ENCODE assay signal across 8 cellular contexts in genomic region chrX:101408530-101408836, GRCh38. TPM values are rescaled to one million over a fixed set of nuclear protein-coding genes. Genes with fewer than 3 reads are reported as not detected.
A peak's percentile ranks its signal among the peaks of the same experiment; 100 is the strongest.
DNase-seq lines count a peak whose midpoint lies in the region; ATAC-seq and TF ChIP-seq lines count a peak whose summit lies in the region.

No MANE protein-coding gene starts in this region.

- peak overlapping the region; percentile 97 for H3K27ac Mint-ChIP-seq in CD4-positive, alpha-beta T cell

- POLR2A ChIA-PET in CD4-positive, alpha-beta T cell (lab: Charles Lee) = interaction anchor here (0.9 kb wide), 1 partner anchor 523 kb away, joined by 3 read pairs; the partner anchor contains the start of gene ZMAT1

- H3K36me3 ChIP-seq in brain microvascular endothelial cell (replicated peaks) (no peaks in the 10 kb centered on the region), mesodermal cell (ENCODE audit: control insufficient read depth, insufficient read depth, low read length) (peaks cover 22% of the 10 kb centered on the region)

- H3K4me1 ChIP-seq in mesodermal cell (ENCODE audit: control insufficient read depth, insufficient read depth, low read length, poor library complexity, severe bottlenecking) = no peaks in the 10 kb centered on the region

- H3K27ac ChIP-seq in CD4-positive, alpha-beta T cell (ENCODE audit: low read depth, low read length) = peak overlapping the region; percentile 92
- peak overlapping the region; percentile 99 for H3K27ac ChIP-seq in brain microvascular endothelial cell
- peak overlapping the region; percentile 98 for H3K27ac ChIP-seq in mesodermal cell (ENCODE audit: low read depth, low read length, severe bottlenecking)

- peak overlapping the region; percentile 97 for H3K4me3 Mint-ChIP-seq in CD4-positive, alpha-beta T cell

- no peaks in the 10 kb centered on the region for H3K9me3 Mint-ChIP-seq in CD4-positive, alpha-beta T cell

- 0% methylated on average over 1 of the region's 8 CpGs; no CpG with 5 or more reads in 1 of the 2 experiments for WGBS in mesodermal cell (ENCODE audit: insufficient coverage in 2 of 2), 2 experiments

- H3K27me3 Mint-ChIP-seq in CD4-positive, alpha-beta T cell = no peaks in the 10 kb centered on the region

- no peaks in the 10 kb centered on the region for H3K27me3 ChIP-seq in CD4-positive, alpha-beta T cell (ENCODE audit: control insufficient read depth, insufficient read depth, low read length)
- H3K27me3 ChIP-seq in brain microvascular endothelial cell (replicated peaks) = no peaks in the 10 kb centered on the region

- H3K9me3 ChIP-seq in CD4-positive, alpha-beta T cell (ENCODE audit: control insufficient read depth, low read length) = no peaks in the 10 kb centered on the region
- H3K9me3 ChIP-seq in mesodermal cell (ENCODE audit: control insufficient read depth, low read length) = no peaks in the 10 kb centered on the region

- H3K36me3 Mint-ChIP-seq in CD4-positive, alpha-beta T cell (ENCODE audit: low read depth) = peaks cover 41% of the 10 kb centered on the region

- ATAC-seq in CD4-positive, alpha-beta T cell (ENCODE audit: poor library complexity) = peak; percentile 12
- ATAC-seq in HG03108 (IDR thresholded peaks at IDR 0.05; ENCODE audit: unreplicated experiment) = peak; percentile 15
- ATAC-seq in GM21515 (IDR thresholded peaks at IDR 0.05; ENCODE audit: unreplicated experiment) = no peak
- ATAC-seq in GM18858 (IDR thresholded peaks at IDR 0.05; ENCODE audit: unreplicated experiment) = no peak

- CTCF ChIA-PET in CD4-positive, alpha-beta T cell (lab: Charles Lee) = no interaction called here

- H3K4me1 Mint-ChIP-seq in CD4-positive, alpha-beta T cell (ENCODE audit: low read depth) = peaks cover 45% of the 10 kb centered on the region

- intact Hi-C loops in CD4-positive, alpha-beta T cell (cut with DNase I, micrococcal nuclease) = loop anchor here (1.0 to 10.0 kb wide), 4 partner anchors 18 to 1196 kb away; partner anchors contain the start of genes CENPI (in 1 of the 2) and TIMM8A (in 1 of the 2)

- no peak for TF ChIP-seq CTCF in CD4-positive, alpha-beta T cell (IDR thresholded peaks at IDR 0.05)
- TF ChIP-seq CTCF in brain microvascular endothelial cell (IDR thresholded peaks at IDR 0.05; ENCODE audit: low read depth, low read length, missing control alignments) = no peak

- no peak for DNase-seq in CD4-positive, alpha-beta T cell
- DNase-seq in brain microvascular endothelial cell = no peak
- DNase-seq in DMS 273 treated with DMSO at 0.1 percent for 48 hours (lab: John Stamatoyannopoulos, UW) = no peak
- DNase-seq in KG1 (lab: John Stamatoyannopoulos, UW) = no peak

- in situ Hi-C loops in brain microvascular endothelial cell (cut with HindIII; ENCODE audit: low pct_ligation_motif_present, low sequenced_read_pairs) = no loop called here

- H3K4me3 ChIP-seq in brain microvascular endothelial cell (ENCODE audit: low read depth, low read length) (peak overlapping the region; percentile 64), mesodermal cell (ENCODE audit: extremely low read depth, insufficient read depth, low read length, poor library complexity, severe bottlenecking) (peak overlapping the region; percentile 59)

RNA-seq across cellular contexts. Expression of gene HNRNPH2, which starts 0.5 kb away (rescaled TPM):
- 10 to 100 TPM; 50.9 to 51.4 TPM for total RNA-seq in CD4-positive, alpha-beta T cell
- 67.6 TPM for polyA plus RNA-seq in mesodermal cell (2013, experiment 1 of 2)
- polyA plus RNA-seq in mesodermal cell (2013, experiment 2 of 2) = 72.0 TPM

RNA-seq across cellular contexts. Expression of gene GLA, which starts 0.8 kb away (rescaled TPM):
- total RNA-seq in CD4-positive, alpha-beta T cell = 10 to 100 TPM; 26.6 to 26.8 TPM
- 58.7 TPM for polyA plus RNA-seq in mesodermal cell (2013, experiment 1 of 2)
- polyA plus RNA-seq in mesodermal cell (2013, experiment 2 of 2) = 59.0 TPM

RNA-seq across cellular contexts. Expression of gene RPL36A, which starts 17.7 kb away (rescaled TPM):
- total RNA-seq in CD4-positive, alpha-beta T cell = 100 to 1,000 TPM; 417 to 536 TPM
- polyA plus RNA-seq in mesodermal cell (2013, experiment 1 of 2) = 1,733 TPM
- 1,755 TPM for polyA plus RNA-seq in mesodermal cell (2013, experiment 2 of 2)

RNA-seq across cellular contexts. Expression of gene BTK, which starts 22.5 kb away (rescaled TPM):
- total RNA-seq in CD4-positive, alpha-beta T cell = under 1 TPM; 0.42 to 0.49 TPM
- 18.4 TPM for polyA plus RNA-seq in mesodermal cell (2013, experiment 1 of 2)
- polyA plus RNA-seq in mesodermal cell (2013, experiment 2 of 2) = 16.2 TPM

RNA-seq across cellular contexts. Expression of gene TIMM8A, which starts 59.9 kb away (rescaled TPM):
- total RNA-seq in CD4-positive, alpha-beta T cell = 1 to 10 TPM; 5.0 to 6.4 TPM
- 10.0 TPM for polyA plus RNA-seq in mesodermal cell (2013, experiment 1 of 2)
- polyA plus RNA-seq in mesodermal cell (2013, experiment 2 of 2) = 10.6 TPM

Comparison
In these comparisons a context has a peak if more than half of its experiments do, and no peak if none do; other contexts are left out.
1. ATAC-seq: peak in CD4-positive, alpha-beta T cell (single experiment) and HG03108 (single experiment); none in GM21515 (single experiment) and GM18858 (single experiment).
2. Peak in every context shown above with its lines, with median percentiles within 50 percentile points of each other: H3K27ac ChIP-seq.